In genomic region chr1:119140177-119141019, GRCh38 we compare ENCODE assay signal across 1 cellular context.
TF ChIP-seq lines count a peak whose summit lies in the region.

Gene WARS2, minus strand, starts transcription at chr1:119140653. Its CDS starts 9 bp downstream, at chr1:119140644.

TF ChIP-seq in HepG2, 621 proteins besides CTCF, POLR2A, EP300 and RAD21 (continued from another document and continues in another):
- TF ChIP-seq, protein P1, sequence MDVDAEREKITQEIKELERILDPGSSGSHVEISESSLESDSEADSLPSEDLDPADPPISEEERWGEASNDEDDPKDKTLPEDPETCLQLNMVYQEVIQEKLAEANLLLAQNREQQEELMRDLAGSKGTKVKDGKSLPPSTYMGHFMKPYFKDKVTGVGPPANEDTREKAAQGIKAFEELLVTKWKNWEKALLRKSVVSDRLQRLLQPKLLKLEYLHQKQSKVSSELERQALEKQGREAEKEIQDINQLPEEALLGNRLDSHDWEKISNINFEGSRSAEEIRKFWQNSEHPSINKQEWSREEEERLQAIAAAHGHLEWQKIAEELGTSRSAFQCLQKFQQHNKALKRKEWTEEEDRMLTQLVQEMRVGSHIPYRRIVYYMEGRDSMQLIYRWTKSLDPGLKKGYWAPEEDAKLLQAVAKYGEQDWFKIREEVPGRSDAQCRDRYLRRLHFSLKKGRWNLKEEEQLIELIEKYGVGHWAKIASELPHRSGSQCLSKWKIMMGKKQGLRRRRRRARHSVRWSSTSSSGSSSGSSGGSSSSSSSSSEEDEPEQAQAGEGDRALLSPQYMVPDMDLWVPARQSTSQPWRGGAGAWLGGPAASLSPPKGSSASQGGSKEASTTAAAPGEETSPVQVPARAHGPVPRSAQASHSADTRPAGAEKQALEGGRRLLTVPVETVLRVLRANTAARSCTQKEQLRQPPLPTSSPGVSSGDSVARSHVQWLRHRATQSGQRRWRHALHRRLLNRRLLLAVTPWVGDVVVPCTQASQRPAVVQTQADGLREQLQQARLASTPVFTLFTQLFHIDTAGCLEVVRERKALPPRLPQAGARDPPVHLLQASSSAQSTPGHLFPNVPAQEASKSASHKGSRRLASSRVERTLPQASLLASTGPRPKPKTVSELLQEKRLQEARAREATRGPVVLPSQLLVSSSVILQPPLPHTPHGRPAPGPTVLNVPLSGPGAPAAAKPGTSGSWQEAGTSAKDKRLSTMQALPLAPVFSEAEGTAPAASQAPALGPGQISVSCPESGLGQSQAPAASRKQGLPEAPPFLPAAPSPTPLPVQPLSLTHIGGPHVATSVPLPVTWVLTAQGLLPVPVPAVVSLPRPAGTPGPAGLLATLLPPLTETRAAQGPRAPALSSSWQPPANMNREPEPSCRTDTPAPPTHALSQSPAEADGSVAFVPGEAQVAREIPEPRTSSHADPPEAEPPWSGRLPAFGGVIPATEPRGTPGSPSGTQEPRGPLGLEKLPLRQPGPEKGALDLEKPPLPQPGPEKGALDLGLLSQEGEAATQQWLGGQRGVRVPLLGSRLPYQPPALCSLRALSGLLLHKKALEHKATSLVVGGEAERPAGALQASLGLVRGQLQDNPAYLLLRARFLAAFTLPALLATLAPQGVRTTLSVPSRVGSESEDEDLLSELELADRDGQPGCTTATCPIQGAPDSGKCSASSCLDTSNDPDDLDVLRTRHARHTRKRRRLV (CRISPR knock-in tag; IDR thresholded peaks at IDR 0.05), result peak; percentile 7; the same call in 1 of the 2 replicates
- TF ChIP-seq BORCS8-MEF2B (CRISPR knock-in tag; IDR thresholded peaks at IDR 0.05) (peak; percentile 39; the same call in 1 of the 2 replicates), ZNF432 (CRISPR knock-in tag; IDR thresholded peaks at IDR 0.05; ENCODE audit: borderline replicate concordance) (no peak), DR1 (CRISPR knock-in tag; IDR thresholded peaks at IDR 0.05) (peak; percentile 24), NFYC (CRISPR knock-in tag; IDR thresholded peaks at IDR 0.05) (peak; percentile 71), ZNF33A (CRISPR knock-in tag; IDR thresholded peaks at IDR 0.05; ENCODE audit: borderline replicate concordance) (peak; percentile 86; the same call in 1 of the 2 replicates), CCAR2 (optimal IDR thresholded peaks at IDR 0.05; ENCODE audit: low read depth, low read length) (no peak), ZNF121 (CRISPR knock-in tag; IDR thresholded peaks at IDR 0.05) (no peak), RNF219 (CRISPR knock-in tag; IDR thresholded peaks at IDR 0.05) (no peak), NONO (IDR thresholded peaks at IDR 0.05) (no peak), NONO (CRISPR knock-in tag; conservative IDR thresholded peaks at IDR 0.05) (peak; percentile 83), ZNF441 (CRISPR knock-in tag; IDR thresholded peaks at IDR 0.05; ENCODE audit: borderline replicate concordance) (no peak; the same call in 1 of the 2 replicates), BHLHE40 (IDR thresholded peaks at IDR 0.05; ENCODE audit: low read length) (no peak), ZSCAN22 (CRISPR knock-in tag; IDR thresholded peaks at IDR 0.05) (no peak; the same call in 1 of the 2 replicates), MYNN (CRISPR knock-in tag; IDR thresholded peaks at IDR 0.05; ENCODE audit: low read depth) (no peak), ZNF367 (CRISPR knock-in tag; IDR thresholded peaks at IDR 0.05; ENCODE audit: borderline replicate concordance) (no peak), FOXO1 (CRISPR knock-in tag; IDR thresholded peaks at IDR 0.05) (no peak), ZBTB21 (CRISPR knock-in tag; IDR thresholded peaks at IDR 0.05) (peak; percentile 97), FOXP4 (CRISPR knock-in tag; IDR thresholded peaks at IDR 0.05) (no peak), TCF7L2 (IDR thresholded peaks at IDR 0.05; ENCODE audit: low read depth, low read length) (no peak), LCORL (IDR thresholded peaks at IDR 0.05) (no peak), LCORL (CRISPR knock-in tag; IDR thresholded peaks at IDR 0.05) (peak; percentile 53; the same call in 1 of the 2 replicates), TCF12 (IDR thresholded peaks at IDR 0.05) (no peak), TCF12 (CRISPR knock-in tag; IDR thresholded peaks at IDR 0.05) (no peak), REPIN1 (CRISPR knock-in tag; IDR thresholded peaks at IDR 0.05; ENCODE audit: borderline replicate concordance, low read depth) (peak; percentile 83; the same call in 1 of the 2 replicates), ZNF691 (CRISPR knock-in tag; IDR thresholded peaks at IDR 0.05; ENCODE audit: borderline replicate concordance, low read depth) (no peak), KDM2A (CRISPR knock-in tag; IDR thresholded peaks at IDR 0.05; ENCODE audit: borderline replicate concordance, low read depth) (no peak), ZNF557 (CRISPR knock-in tag; IDR thresholded peaks at IDR 0.05) (no peak), IRF1 (CRISPR knock-in tag; IDR thresholded peaks at IDR 0.05; ENCODE audit: low read depth) (no peak), PHB2 (IDR thresholded peaks at IDR 0.05; ENCODE audit: partially characterized antibody) (no peak), ZNF788 (CRISPR knock-in tag; IDR thresholded peaks at IDR 0.05; ENCODE audit: borderline replicate concordance) (peak; percentile 47; the same call in 1 of the 2 replicates), KLF16 (CRISPR knock-in tag; IDR thresholded peaks at IDR 0.05) (peak in 1 of 2 experiments; percentile 55; a peak in 1 of 4 replicates), FLYWCH1 (CRISPR knock-in tag; IDR thresholded peaks at IDR 0.05) (no peak), TAF15 (IDR thresholded peaks at IDR 0.05; ENCODE audit: low read depth, low read length, poor library complexity, severe bottlenecking) (no peak), NR2F1 (CRISPR knock-in tag; IDR thresholded peaks at IDR 0.05) (peak in 1 of 2 experiments; percentile 52; a peak in 2 of 4 replicates), KAT8 (CRISPR knock-in tag; IDR thresholded peaks at IDR 0.05) (peak; percentile 92), SNAI1 (CRISPR knock-in tag; IDR thresholded peaks at IDR 0.05; ENCODE audit: borderline replicate concordance) (no peak), DBP (CRISPR knock-in tag; IDR thresholded peaks at IDR 0.05; ENCODE audit: not compliant biosample characterization) (no peak), PHF8 (CRISPR knock-in tag; IDR thresholded peaks at IDR 0.05) (peak; percentile 86), GMEB2 (CRISPR knock-in tag; IDR thresholded peaks at IDR 0.05; ENCODE audit: low read depth) (peak; percentile 90), REXO4 (CRISPR knock-in tag; IDR thresholded peaks at IDR 0.05; ENCODE audit: borderline replicate concordance) (no peak), ZNF883 (CRISPR knock-in tag; IDR thresholded peaks at IDR 0.05; ENCODE audit: not compliant biosample characterization) (no peak), ZNF547 (CRISPR knock-in tag; IDR thresholded peaks at IDR 0.05) (peak; percentile 61; the same call in 1 of the 2 replicates), RELA (CRISPR knock-in tag; IDR thresholded peaks at IDR 0.05) (no peak), MZF1 (CRISPR knock-in tag; IDR thresholded peaks at IDR 0.05; ENCODE audit: borderline replicate concordance) (no peak), FOXK1 (CRISPR knock-in tag; IDR thresholded peaks at IDR 0.05; ENCODE audit: borderline replicate concordance, low read depth) (no peak)
- TF ChIP-seq, protein P2, sequence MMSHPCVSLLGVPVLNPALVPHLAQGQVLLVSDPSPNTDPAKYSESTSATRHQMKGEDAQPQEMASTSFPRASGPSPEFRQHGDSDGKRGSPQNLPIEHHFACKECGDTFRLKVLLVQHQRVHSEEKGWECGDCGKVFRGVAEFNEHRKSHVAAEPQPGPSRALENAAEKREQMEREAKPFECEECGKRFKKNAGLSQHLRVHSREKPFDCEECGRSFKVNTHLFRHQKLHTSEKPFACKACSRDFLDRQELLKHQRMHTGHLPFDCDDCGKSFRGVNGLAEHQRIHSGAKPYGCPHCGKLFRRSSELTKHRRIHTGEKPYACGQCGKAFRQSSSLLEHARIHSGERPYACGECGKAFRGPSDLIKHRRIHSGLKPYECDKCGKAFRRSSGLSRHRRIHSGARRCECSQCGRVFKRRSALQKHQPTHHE (CRISPR knock-in tag; IDR thresholded peaks at IDR 0.05; ENCODE audit: borderline replicate concordance), result no peak
- TF ChIP-seq, protein P3, sequence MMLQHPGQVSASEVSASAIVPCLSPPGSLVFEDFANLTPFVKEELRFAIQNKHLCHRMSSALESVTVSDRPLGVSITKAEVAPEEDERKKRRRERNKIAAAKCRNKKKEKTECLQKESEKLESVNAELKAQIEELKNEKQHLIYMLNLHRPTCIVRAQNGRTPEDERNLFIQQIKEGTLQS (CRISPR knock-in tag; IDR thresholded peaks at IDR 0.05), result no peak
- TF ChIP-seq, protein P4, sequence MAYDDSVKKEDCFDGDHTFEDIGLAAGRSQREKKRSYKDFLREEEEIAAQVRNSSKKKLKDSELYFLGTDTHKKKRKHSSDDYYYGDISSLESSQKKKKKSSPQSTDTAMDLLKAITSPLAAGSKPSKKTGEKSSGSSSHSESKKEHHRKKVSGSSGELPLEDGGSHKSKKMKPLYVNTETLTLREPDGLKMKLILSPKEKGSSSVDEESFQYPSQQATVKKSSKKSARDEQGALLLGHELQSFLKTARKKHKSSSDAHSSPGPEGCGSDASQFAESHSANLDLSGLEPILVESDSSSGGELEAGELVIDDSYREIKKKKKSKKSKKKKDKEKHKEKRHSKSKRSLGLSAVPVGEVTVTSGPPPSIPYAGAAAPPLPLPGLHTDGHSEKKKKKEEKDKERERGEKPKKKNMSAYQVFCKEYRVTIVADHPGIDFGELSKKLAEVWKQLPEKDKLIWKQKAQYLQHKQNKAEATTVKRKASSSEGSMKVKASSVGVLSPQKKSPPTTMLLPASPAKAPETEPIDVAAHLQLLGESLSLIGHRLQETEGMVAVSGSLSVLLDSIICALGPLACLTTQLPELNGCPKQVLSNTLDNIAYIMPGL (CRISPR knock-in tag; IDR thresholded peaks at IDR 0.05; ENCODE audit: borderline replicate concordance in 1 of 2, low read depth in 1 of 2), result peak; percentile 22 to 56; a peak in 3 of 4 replicates
